ENCODE assay signal across 23 cellular contexts in the genomic region with DNA sequence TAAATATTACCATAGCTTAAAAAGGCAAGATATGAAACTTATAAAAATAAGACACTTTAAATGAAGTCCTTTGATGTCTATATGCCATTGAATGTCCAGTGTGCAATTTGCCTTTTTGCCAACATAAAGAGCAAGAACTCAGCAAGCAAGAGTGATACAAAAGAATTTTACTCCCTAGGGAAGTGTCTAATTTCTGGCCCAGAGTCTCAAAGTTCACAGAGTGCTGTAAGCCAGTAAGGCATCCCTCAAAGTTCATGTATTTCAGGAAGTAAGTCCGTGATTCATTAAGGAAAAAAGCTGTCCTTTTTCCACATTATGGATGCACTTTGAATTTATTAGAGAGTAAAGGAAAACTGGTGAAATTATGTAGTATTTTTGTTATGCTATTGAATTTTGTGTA.
A peak's percentile ranks its signal among the peaks of the same experiment; 100 is the strongest.
DNase-seq lines count a peak whose midpoint lies in the region; ATAC-seq and TF ChIP-seq lines count a peak whose summit lies in the region.
"Had no signal": no experiment of that assay in that cellular context is flagged by ENCODE, and none has a peak within 500 bp of the region (broad histone marks: within the 10 kb centered on the region; RNA-seq: fewer than 3 reads in every experiment).

No MANE protein-coding gene starts in this region.

- peak overlapping the region; percentile 25 for H3K4me3 Mint-ChIP-seq in chondrocyte (ENCODE audit: unreplicated experiment)
- H3K4me3 Mint-ChIP-seq: activated CD4-positive, alpha-beta memory T cell treated with anti-CD3 and anti-CD28 coated beads, Interleukin-2, amount 10 ng/mL, durations not matched to agents 7 days and 5 days; activated naive CD4-positive, alpha-beta T cell treated with anti-CD3 and anti-CD28 coated beads, Interleukin-2, amount 10 ng/mL, durations not matched to agents 7 days and 5 days; CD14-positive monocyte; neural crest cell; T-helper 1 cell treated with Interleukin-12 subunit alpha and Interleukin-12 subunit beta and Interleukin-4 antibody, amounts not matched to agents 30 μg/mL and 1 μg/mL, for 36 hours had no signal

- H3K27ac Mint-ChIP-seq in chondrocyte (ENCODE audit: unreplicated experiment), result peak overlapping the region; percentile 45
- H3K27ac Mint-ChIP-seq: activated CD4-positive, alpha-beta memory T cell treated with anti-CD3 and anti-CD28 coated beads, Interleukin-2, amount 10 ng/mL, durations not matched to agents 7 days and 5 days; activated naive CD4-positive, alpha-beta T cell treated with anti-CD3 and anti-CD28 coated beads, Interleukin-2, amount 10 ng/mL, durations not matched to agents 7 days and 5 days; T-helper 1 cell treated with Interleukin-12 subunit alpha and Interleukin-12 subunit beta and Interleukin-4 antibody, amounts not matched to agents 30 μg/mL and 1 μg/mL, for 36 hours had no signal

- TF ChIP-seq CTCF in A673 (conservative IDR thresholded peaks at IDR 0.05; ENCODE audit: low read depth, low read length) (no peak), chondrocyte (IDR thresholded peaks at IDR 0.05) (no peak), left lung (IDR thresholded peaks at IDR 0.05) (no peak)

- CTCF ChIA-PET in A673 (lab: Charles Lee), result no interaction called here

- DNase-seq in A673 (ENCODE audit: low spot score) (peak; percentile 32), M059J (ENCODE audit: low read depth) (peak; percentile 7), chondrocyte (ENCODE audit: low spot score) (no peak), lung microvascular endothelial cell (ENCODE audit: low read depth in 2 of 2) (peak; percentile 38 to 62), left lung (no peak), GDM1 (lab: John Stamatoyannopoulos, UW) (no peak)
- DNase-seq: ACHN; activated CD4-positive, alpha-beta memory T cell treated with anti-CD3 and anti-CD28 coated beads, Interleukin-2, amount 10 ng/mL, durations not matched to agents 7 days and 5 days; activated naive CD4-positive, alpha-beta T cell treated with anti-CD3 and anti-CD28 coated beads, Interleukin-2, amount 10 ng/mL, durations not matched to agents 7 days and 5 days; activated T-cell treated with anti-CD3 and anti-CD28 coated beads, Interleukin-2, amount 50 U/mL, for 1 hour; body of pancreas; mesenchymal stem cell; NCI-H187; NCI-H524 treated with DMSO at 0.1 percent for 48 hours; SHP77 treated with DMSO at 0.1 percent for 48 hours; stimulated activated naive CD4-positive, alpha-beta T cell; transverse colon had no signal

- H3K27ac ChIP-seq in A673 (ENCODE audit: low read depth, low read length, poor library complexity, severe bottlenecking), result no peak overlapping the region
- no peak overlapping the region for H3K27ac ChIP-seq in left lung
- H3K27ac ChIP-seq: body of pancreas, esophagus muscularis mucosa, transverse colon had no signal

- ATAC-seq in left lung (no peak), GM18519 (IDR thresholded peaks at IDR 0.05; ENCODE audit: low FRiP score, unreplicated experiment) (no peak), HG03565 (IDR thresholded peaks at IDR 0.05; ENCODE audit: unreplicated experiment) (no peak)
- ATAC-seq: body of pancreas had no signal

- H3K27me3 ChIP-seq in A673 (replicated peaks; ENCODE audit: insufficient read depth, low read depth, low read length, poor library complexity), result no peaks in the 10 kb centered on the region
- no peaks in the 10 kb centered on the region for H3K27me3 ChIP-seq in left lung
- H3K27me3 ChIP-seq: body of pancreas, esophagus muscularis mucosa, transverse colon had no signal

- no peaks in the 10 kb centered on the region for H3K36me3 Mint-ChIP-seq in chondrocyte (ENCODE audit: low read depth)
- H3K36me3 Mint-ChIP-seq: activated naive CD4-positive, alpha-beta T cell treated with anti-CD3 and anti-CD28 coated beads, Interleukin-2, amount 10 ng/mL, durations not matched to agents 7 days and 5 days; CD14-positive monocyte had no signal

- peaks cover 34% of the 10 kb centered on the region for H3K4me1 Mint-ChIP-seq in chondrocyte (ENCODE audit: low read depth)
- H3K4me1 Mint-ChIP-seq: activated CD4-positive, alpha-beta memory T cell treated with anti-CD3 and anti-CD28 coated beads, Interleukin-2, amount 10 ng/mL, durations not matched to agents 7 days and 5 days; activated naive CD4-positive, alpha-beta T cell treated with anti-CD3 and anti-CD28 coated beads, Interleukin-2, amount 10 ng/mL, durations not matched to agents 7 days and 5 days; CD14-positive monocyte had no signal

- no peaks in the 10 kb centered on the region for H3K27me3 Mint-ChIP-seq in chondrocyte (ENCODE audit: low read depth)
- H3K27me3 Mint-ChIP-seq: activated CD4-positive, alpha-beta memory T cell treated with anti-CD3 and anti-CD28 coated beads, Interleukin-2, amount 10 ng/mL, durations not matched to agents 7 days and 5 days; activated naive CD4-positive, alpha-beta T cell treated with anti-CD3 and anti-CD28 coated beads, Interleukin-2, amount 10 ng/mL, durations not matched to agents 7 days and 5 days had no signal

- intact Hi-C loops in A673 (cut with micrococcal nuclease; ENCODE audit: unreplicated experiment), result no loop called here
- intact Hi-C loops in left lung (cut with DNase I), result no loop called here

- H3K9me3 ChIP-seq in A673 (ENCODE audit: low read depth, low read length, poor library complexity, severe bottlenecking) (no peaks in the 10 kb centered on the region), left lung (no peaks in the 10 kb centered on the region)
- H3K9me3 ChIP-seq: body of pancreas, esophagus muscularis mucosa, transverse colon had no signal

- H3K4me3 ChIP-seq in A673 (ENCODE audit: low read depth, low read length, poor library complexity, severe bottlenecking) (no peak overlapping the region), left lung (no peak overlapping the region)
- H3K4me3 ChIP-seq: body of pancreas, esophagus muscularis mucosa, transverse colon had no signal

- POLR2A ChIA-PET in A673 (lab: Charles Lee; ENCODE audit: low non-redundant PET), result no interaction called here

- no TSS peak for BruUV-seq in A673 (replicated peaks; lab: Mats Ljungman, UMichigan)

- H3K9me3 Mint-ChIP-seq in chondrocyte (ENCODE audit: low read depth), result no peaks in the 10 kb centered on the region
- H3K9me3 Mint-ChIP-seq: activated CD4-positive, alpha-beta memory T cell treated with anti-CD3 and anti-CD28 coated beads, Interleukin-2, amount 10 ng/mL, durations not matched to agents 7 days and 5 days; activated naive CD4-positive, alpha-beta T cell treated with anti-CD3 and anti-CD28 coated beads, Interleukin-2, amount 10 ng/mL, durations not matched to agents 7 days and 5 days; T-helper 1 cell treated with Interleukin-12 subunit alpha and Interleukin-12 subunit beta and Interleukin-4 antibody, amounts not matched to agents 30 μg/mL and 1 μg/mL, for 36 hours had no signal

- peaks cover 5% of the 10 kb centered on the region for H3K4me1 ChIP-seq in A673 (ENCODE audit: insufficient read depth, low read length, poor library complexity, severe bottlenecking)
- H3K4me1 ChIP-seq in left lung, result peaks cover 3 to 6% of the 10 kb centered on the region in 2 donors
- H3K4me1 ChIP-seq: body of pancreas had no signal

- H3K36me3 ChIP-seq in A673 (ENCODE audit: insufficient read depth, low read length, poor library complexity, severe bottlenecking), result no peaks in the 10 kb centered on the region
- no peaks in the 10 kb centered on the region for H3K36me3 ChIP-seq in left lung
- H3K36me3 ChIP-seq: esophagus muscularis mucosa, transverse colon had no signal

Comparison
In these comparisons a context has a peak if more than half of its experiments do, and no peak if none do; other contexts are left out.
1. DNase-seq: peak in A673 (single experiment), M059J (single experiment) and lung microvascular endothelial cell (2 of 2); none in chondrocyte (single experiment), left lung (0 of 2) and GDM1 (single experiment).